Comparison of ENCODE assay signal across 1 cellular context in genomic region chr9:129139993-129140396, GRCh38.
TF ChIP-seq lines count a peak whose summit lies in the region.

No MANE protein-coding gene starts in this region.

TF ChIP-seq in HepG2, 621 proteins besides CTCF, POLR2A, EP300 and RAD21 (continued from another document and continues in another):
- TF ChIP-seq ZBTB43 (CRISPR knock-in tag; conservative IDR thresholded peaks at IDR 0.05) (0 out of 2 replicates have a peak, but pooled peaks have one; percentile 22), MAX (IDR thresholded peaks at IDR 0.05) (peak; percentile 17), ZMAT3 (CRISPR knock-in tag; conservative IDR thresholded peaks at IDR 0.05) (0 out of 2 replicates have a peak, but pooled peaks have one; percentile 24), POLR2AphosphoS5 (IDR thresholded peaks at IDR 0.05; ENCODE audit: low read depth, low read length) (peak; percentile 80), FOXC1 (CRISPR knock-in tag; IDR thresholded peaks at IDR 0.05; ENCODE audit: borderline replicate concordance) (peak; percentile 61; the same call in 1 of the 2 replicates), MXI1 (IDR thresholded peaks at IDR 0.05; ENCODE audit: borderline replicate concordance, low read depth, low read length) (peak; percentile 53; the same call in 1 of the 3 replicates), ZNF383 (CRISPR knock-in tag; IDR thresholded peaks at IDR 0.05; ENCODE audit: borderline replicate concordance) (no peak), ZBTB20 (CRISPR knock-in tag; IDR thresholded peaks at IDR 0.05; ENCODE audit: borderline replicate concordance, low read depth) (no peak), HOMEZ (CRISPR knock-in tag; IDR thresholded peaks at IDR 0.05; ENCODE audit: low read depth) (0 out of 2 replicates have a peak, but pooled peaks have one; percentile 12), TARDBP (CRISPR knock-in tag; IDR thresholded peaks at IDR 0.05) (0 out of 2 replicates have a peak, but pooled peaks have one; percentile 10), CHD2 (IDR thresholded peaks at IDR 0.05; ENCODE audit: low read depth, low read length) (peak; percentile 37; the same call in 1 of the 2 replicates), TEAD3 (CRISPR knock-in tag; optimal IDR thresholded peaks at IDR 0.05; ENCODE audit: borderline replicate concordance) (no peak), ZNF124 (CRISPR knock-in tag; IDR thresholded peaks at IDR 0.05) (no peak), RXRB (CRISPR knock-in tag; IDR thresholded peaks at IDR 0.05; ENCODE audit: borderline replicate concordance) (0 out of 2 replicates have a peak, but pooled peaks have one; percentile 14), HINFP (CRISPR knock-in tag; IDR thresholded peaks at IDR 0.05; ENCODE audit: low read depth) (no peak), ZNF354B (CRISPR knock-in tag; IDR thresholded peaks at IDR 0.05) (no peak), ZNF281 (CRISPR knock-in tag; IDR thresholded peaks at IDR 0.05; ENCODE audit: borderline replicate concordance) (peak; percentile 97), SIN3A (IDR thresholded peaks at IDR 0.05; ENCODE audit: borderline replicate concordance, low read depth, low read length) (peak; percentile 52; the same call in 1 of the 2 replicates), ZNF687 (CRISPR knock-in tag; IDR thresholded peaks at IDR 0.05) (0 out of 2 replicates have a peak, but pooled peaks have one; percentile 16), SNAI1 (CRISPR knock-in tag; IDR thresholded peaks at IDR 0.05; ENCODE audit: borderline replicate concordance) (0 out of 2 replicates have a peak, but pooled peaks have one; percentile 55), CBX2 (IDR thresholded peaks at IDR 0.05; ENCODE audit: low read depth, low read length) (no peak), CBX2 (CRISPR knock-in tag; IDR thresholded peaks at IDR 0.05; ENCODE audit: low read depth) (no peak), ZNF792 (CRISPR knock-in tag; IDR thresholded peaks at IDR 0.05) (no peak), KDM2A (CRISPR knock-in tag; IDR thresholded peaks at IDR 0.05; ENCODE audit: borderline replicate concordance, low read depth) (0 out of 2 replicates have a peak, but pooled peaks have one; percentile 8), TAF1 (CRISPR knock-in tag; IDR thresholded peaks at IDR 0.05) (peak; percentile 66; the same call in 1 of the 2 replicates), PRDM10 (CRISPR knock-in tag; IDR thresholded peaks at IDR 0.05; ENCODE audit: low read depth) (no peak), SP2 (CRISPR knock-in tag; IDR thresholded peaks at IDR 0.05) (no peak), SP5 (CRISPR knock-in tag; IDR thresholded peaks at IDR 0.05; ENCODE audit: borderline replicate concordance, low read depth) (peak; percentile 10; the same call in 1 of the 2 replicates), HNRNPH1 (optimal IDR thresholded peaks at IDR 0.05; ENCODE audit: low read depth, low read length) (peak; percentile 21), ZNF557 (CRISPR knock-in tag; IDR thresholded peaks at IDR 0.05) (no peak), POLR2G (IDR thresholded peaks at IDR 0.05; ENCODE audit: low read depth, low read length) (peak; percentile 93), ZFY (CRISPR knock-in tag; IDR thresholded peaks at IDR 0.05) (peak; percentile 25; the same call in 1 of the 2 replicates), HDAC1 (CRISPR knock-in tag; IDR thresholded peaks at IDR 0.05) (no peak), CBX1 (IDR thresholded peaks at IDR 0.05; ENCODE audit: low read depth) (peak; percentile 40), STAG1 (CRISPR knock-in tag; IDR thresholded peaks at IDR 0.05) (peak; percentile 8; the same call in 1 of the 2 replicates), ISL2 (CRISPR knock-in tag; IDR thresholded peaks at IDR 0.05) (peak; percentile 31; the same call in 1 of the 2 replicates), HNF1A (IDR thresholded peaks at IDR 0.05; ENCODE audit: low read depth) (0 out of 2 replicates have a peak, but pooled peaks have one; percentile 31), HNF1A (CRISPR knock-in tag; IDR thresholded peaks at IDR 0.05; ENCODE audit: borderline replicate concordance) (no peak), DRAP1 (CRISPR knock-in tag; IDR thresholded peaks at IDR 0.05) (peak; percentile 58; the same call in 1 of the 2 replicates)
